19 cellular contexts compared by ENCODE assay signal in genomic region chr2:70725505-70725904, GRCh38. TPM values are rescaled to one million over a fixed set of nuclear protein-coding genes. Genes with fewer than 3 reads are reported as not detected.
A peak's percentile ranks its signal among the peaks of the same experiment; 100 is the strongest.
DNase-seq lines count a peak whose midpoint lies in the region; ATAC-seq and TF ChIP-seq lines count a peak whose summit lies in the region.
"Had no signal": no experiment of that assay in that cellular context is flagged by ENCODE, and none has a peak within 500 bp of the region (broad histone marks: within the 10 kb centered on the region; RNA-seq: fewer than 3 reads in every experiment).

No MANE protein-coding gene starts in this region.

- TF ChIP-seq POLR2A in heart left ventricle (IDR thresholded peaks at IDR 0.05), result no peak

- H2BK5ac ChIP-seq in H9 (ENCODE audit: insufficient read length, low read length), result no peak overlapping the region

- H3K27me3 ChIP-seq in right atrium auricular region (no peaks in the 10 kb centered on the region), heart left ventricle (no peaks in the 10 kb centered on the region), H9 (ENCODE audit: insufficient read depth, low read length) (no peaks in the 10 kb centered on the region)

- no peaks in the 10 kb centered on the region for H3K23me2 ChIP-seq in H9 (ENCODE audit: insufficient read length, low read depth, low read length, poor library complexity, severe bottlenecking)

- no peak overlapping the region for H3K23ac ChIP-seq in H9 (ENCODE audit: insufficient read length, low read depth, low read length)

- no peak overlapping the region for H3K9ac ChIP-seq in H9 (ENCODE audit: extremely low read depth, insufficient read length, low read length)
- H3K9ac ChIP-seq: GM23248 had no signal

- no peak overlapping the region for H3K4ac ChIP-seq in H9 (ENCODE audit: low read depth, low read length)

- no peak overlapping the region for H2BK15ac ChIP-seq in H9 (ENCODE audit: low read depth, low read length)

- H3K36me3 ChIP-seq in right atrium auricular region (no peaks in the 10 kb centered on the region), heart left ventricle (no peaks in the 10 kb centered on the region)
- H3K36me3 ChIP-seq: HAP-1 had no signal

- peaks cover 55 to 57% of the 10 kb centered on the region in 2 experiments for H3K4me1 Mint-ChIP-seq in H9
- peaks cover 87% of the 10 kb centered on the region for H3K4me1 Mint-ChIP-seq in WTC11
- no peaks in the 10 kb centered on the region for H3K4me1 Mint-ChIP-seq in osteocyte (ENCODE audit: unreplicated experiment)
- H3K4me1 Mint-ChIP-seq: CD4-positive, alpha-beta memory T cell had no signal

- H3K27ac ChIP-seq in right atrium auricular region (no peak overlapping the region), heart left ventricle (no peak overlapping the region), H9 (ENCODE audit: insufficient read length, low read depth, low read length) (no peak overlapping the region)
- H3K27ac ChIP-seq: GM23248 had no signal

- no peak overlapping the region for H2BK12ac ChIP-seq in H9 (ENCODE audit: insufficient read length, low read depth, low read length)

- H3K4me2 ChIP-seq in H9 (ENCODE audit: insufficient read depth, insufficient read length, low read length), result no peak overlapping the region

- no peak overlapping the region for H3K4me3 ChIP-seq in right atrium auricular region
- no peak overlapping the region for H3K4me3 ChIP-seq in heart left ventricle
- H3K4me3 ChIP-seq: GM23248, HAP-1 had no signal

- no peak for TF ChIP-seq CTCF in right atrium auricular region (IDR thresholded peaks at IDR 0.05)
- TF ChIP-seq CTCF in heart left ventricle (IDR thresholded peaks at IDR 0.05), result no peak
- no peak for TF ChIP-seq CTCF in H9 (conservative IDR thresholded peaks at IDR 0.05)
- TF ChIP-seq CTCF in WTC11 (IDR thresholded peaks at IDR 0.05), result no peak
- TF ChIP-seq CTCF in osteocyte (IDR thresholded peaks at IDR 0.05), result no peak
- no peak for TF ChIP-seq CTCF in GM10248 (IDR thresholded peaks at IDR 0.05; ENCODE audit: control extremely low read depth, extremely low read depth, low read depth, missing control alignments)

- no peak overlapping the region for H2AFZ ChIP-seq in H9 (ENCODE audit: low read length)
- H2AFZ ChIP-seq: GM23248 had no signal

- peak overlapping the region in 1 of 3 experiments; percentile 53; a peak in 2 of 7 replicates for H3K27ac Mint-ChIP-seq in H9
- H3K27ac Mint-ChIP-seq in WTC11, result 0 out of 2 replicates have a peak overlapping the region, but pooled peaks have one; percentile 42
- H3K27ac Mint-ChIP-seq in osteocyte (ENCODE audit: unreplicated experiment), result no peak overlapping the region
- H3K27ac Mint-ChIP-seq: CD4-positive, alpha-beta memory T cell had no signal

- DNase-seq in right atrium auricular region (ENCODE audit: low spot score), result peak; percentile 13
- no peak for DNase-seq in heart left ventricle
- DNase-seq in H9, result peak; percentile 6
- DNase-seq in WTC11 (ENCODE audit: low spot score), result no peak
- DNase-seq in osteocyte (ENCODE audit: extremely low spot score, unreplicated experiment), result peak; percentile 62
- no peak for DNase-seq in GM10248 (ENCODE audit: extremely low spot score)
- no peak for DNase-seq in DMS53 (lab: John Stamatoyannopoulos, UW)
- DNase-seq: C1 segment of cervical spinal cord; Calu3; CD4-positive, alpha-beta memory T cell; COR-L47; DMS153; DMS79; EL; GDM1; GM23248 had no signal

- no peaks in the 10 kb centered on the region for H3K4me1 ChIP-seq in right atrium auricular region
- no peaks in the 10 kb centered on the region for H3K4me1 ChIP-seq in heart left ventricle
- peaks cover 31% of the 10 kb centered on the region; the same call in 1 of the 2 replicates for H3K4me1 ChIP-seq in H9 (ENCODE audit: insufficient read depth, low read length)
- H3K4me1 ChIP-seq: HAP-1 had no signal

- POLR2A ChIA-PET in WTC11 (lab: Charles Lee), result no interaction called here
- POLR2A ChIA-PET in GM10248 (lab: Yijun Ruan, JAX), result interaction anchor here (0.7 kb wide), 1 partner anchor 407 kb away, joined by 5 read pairs; no protein-coding TSS in a partner anchor

- no peak overlapping the region for H3K14ac ChIP-seq in H9 (ENCODE audit: insufficient read depth, low read length)

- no peak overlapping the region for H3K4me3 Mint-ChIP-seq in H9
- H3K4me3 Mint-ChIP-seq in WTC11, result no peak overlapping the region
- no peak overlapping the region for H3K4me3 Mint-ChIP-seq in osteocyte (ENCODE audit: unreplicated experiment)
- H3K4me3 Mint-ChIP-seq: CD4-positive, alpha-beta memory T cell had no signal

- H3K36me3 Mint-ChIP-seq in H9 (ENCODE audit: insufficient read depth in 1 of 3, low read depth in 3 of 3) (peaks cover 0 to 14% (median 2%) of the 10 kb centered on the region in 3 experiments; a peak in 5 of 7 replicates), WTC11 (no peaks in the 10 kb centered on the region), osteocyte (ENCODE audit: unreplicated experiment) (no peaks in the 10 kb centered on the region)
- H3K36me3 Mint-ChIP-seq: CD4-positive, alpha-beta memory T cell had no signal

- no peak overlapping the region for H3K56ac ChIP-seq in H9 (ENCODE audit: insufficient read length, low read depth, low read length)

- H4K20me1 ChIP-seq in H9 (ENCODE audit: control insufficient read depth, insufficient read depth, insufficient read length), result no peaks in the 10 kb centered on the region

- H4K91ac ChIP-seq in H9 (ENCODE audit: insufficient read length, low read depth, low read length), result no peak overlapping the region

- H3K27me3 Mint-ChIP-seq in H9 (ENCODE audit: low read depth) (no peaks in the 10 kb centered on the region; the same call in 1 of the 2 replicates), WTC11 (ENCODE audit: low read depth) (no peaks in the 10 kb centered on the region), osteocyte (ENCODE audit: unreplicated experiment) (no peaks in the 10 kb centered on the region)

- peaks cover 11% of the 10 kb centered on the region for H3K79me1 ChIP-seq in H9 (ENCODE audit: insufficient read depth, low read depth, low read length, poor library complexity, severe bottlenecking)

- no peak overlapping the region for H2BK120ac ChIP-seq in H9 (ENCODE audit: low read depth, low read length, poor library complexity, severe bottlenecking)

- H3K9me3 ChIP-seq in right atrium auricular region, result no peaks in the 10 kb centered on the region
- no peaks in the 10 kb centered on the region for H3K9me3 ChIP-seq in heart left ventricle
- H3K9me3 ChIP-seq in H9 (ENCODE audit: control insufficient read depth, low read depth, low read length), result no peaks in the 10 kb centered on the region
- H3K9me3 ChIP-seq: HAP-1 had no signal

- no peak overlapping the region for H4K5ac ChIP-seq in H9 (ENCODE audit: insufficient read length, low read depth, low read length)

- CTCF ChIA-PET in WTC11 (lab: Charles Lee), result interaction anchor here (2.4 kb wide), 1 partner anchor 43 kb away, joined by 10 read pairs; the partner anchor contains the start of gene ADD2
- CTCF ChIA-PET in GM10248 (lab: Yijun Ruan, JAX), result no interaction called here

- H2BK20ac ChIP-seq in H9 (ENCODE audit: low read depth, low read length, poor library complexity, severe bottlenecking), result no peak overlapping the region

- no peak overlapping the region for H3K18ac ChIP-seq in H9 (ENCODE audit: insufficient read length, low read depth, low read length)

- H3K9me3 Mint-ChIP-seq in H9, result no peaks in the 10 kb centered on the region
- no peaks in the 10 kb centered on the region for H3K9me3 Mint-ChIP-seq in WTC11
- no peaks in the 10 kb centered on the region for H3K9me3 Mint-ChIP-seq in osteocyte (ENCODE audit: unreplicated experiment)
- H3K9me3 Mint-ChIP-seq: CD4-positive, alpha-beta memory T cell had no signal

- intact Hi-C loops in heart left ventricle (cut with DNase I), result no loop called here

- H2AK5ac ChIP-seq in H9 (ENCODE audit: insufficient read length, low read length), result no peak overlapping the region

- H3T11ph ChIP-seq in H9 (ENCODE audit: low read length), result no peak overlapping the region

- no peak for ATAC-seq in heart left ventricle
- ATAC-seq in WTC11, result no peak
- no peak for ATAC-seq in HG03108 (IDR thresholded peaks at IDR 0.05; ENCODE audit: unreplicated experiment)

- no peak overlapping the region for H4K8ac ChIP-seq in H9 (replicated peaks; ENCODE audit: insufficient read length, low read depth, low read length)

- peaks cover 69% of the 10 kb centered on the region; the same call in 1 of the 2 replicates for H3K79me2 ChIP-seq in H9 (ENCODE audit: insufficient read depth, low read length)

- 97 to 99% (median 98%) methylated on average over 3 of the region's 3 CpGs for WGBS in heart left ventricle, 4 donors
- WGBS in H9 (ENCODE audit: extremely low coverage, insufficient read length, low lambda C conversion rate), result no CpG with 5 or more reads among the region's 3 CpGs

TF ChIP-seq in WTC11, 78 proteins besides CTCF, POLR2A, EP300 and RAD21 (continues in another document):
- TF ChIP-seq E2F1 (CRISPR knock-in tag; IDR thresholded peaks at IDR 0.05), result no peak

RNA-seq across cellular contexts. Expression of gene ADD2, which starts 42.5 kb away (rescaled TPM):
- total RNA-seq in right atrium auricular region (1 to 10 TPM; 1.1 to 1.4 TPM), heart left ventricle (1 to 10 TPM in 8 of 9 donors, under 1 TPM in 1; 0.49 to 7.3 (median 3.7) TPM), H9 (2021) (124 TPM in 2 replicates), WTC11 (2021) (164 to 196 TPM (median 187 TPM) in 3 replicates), osteocyte (not detected in 2 replicates)
- polyA plus RNA-seq in heart left ventricle, result under 1 TPM; 0.55 to 0.61 TPM
- total RNA-seq: GM23248 had no signal
- polyA plus RNA-seq: BJ, GM23248 had no signal

Comparison
In these comparisons a context has a peak if more than half of its experiments do, and no peak if none do; other contexts are left out.
1. DNase-seq: peak in right atrium auricular region (single experiment), H9 (single experiment) and osteocyte (single experiment); none in heart left ventricle (0 of 5), WTC11 (single experiment), GM10248 (single experiment) and DMS53 (single experiment).
2. RNA of gene ADD2, which starts 42.5 kb away (total RNA-seq): 164 to 196 TPM in WTC11 and 124 TPM in H9; 0.49 to 7.3 TPM in heart left ventricle, 1.1 to 1.4 TPM in right atrium auricular region and not detected in osteocyte; every median in the first group is over 10 times any median in the second.